ENCODE assay signal across 1 cellular context in genomic region chr1:248873993-248874671, GRCh38.
TF ChIP-seq lines count a peak whose summit lies in the region.

No MANE protein-coding gene starts in this region.

TF ChIP-seq in K562, 482 proteins besides CTCF, POLR2A, EP300 and RAD21 (continued from another document and continues in another):
- no peak for TF ChIP-seq RNF219 (CRISPR knock-in tag; IDR thresholded peaks at IDR 0.05)
- peak; percentile 47; the same call in 1 of the 2 replicates for TF ChIP-seq KAT7 (CRISPR knock-in tag; IDR thresholded peaks at IDR 0.05; ENCODE audit: borderline replicate concordance)
- TF ChIP-seq NCOA6 (IDR thresholded peaks at IDR 0.05): no peak
- TF ChIP-seq PPARD (CRISPR knock-in tag; IDR thresholded peaks at IDR 0.05): no peak
- 0 out of 2 replicates have a peak, but pooled peaks have one; percentile 34 for TF ChIP-seq MEF2D (tag; conservative IDR thresholded peaks at IDR 0.05; ENCODE audit: low read depth)
- TF ChIP-seq ZNF23 (CRISPR knock-in tag; IDR thresholded peaks at IDR 0.05): no peak
- TF ChIP-seq RNF2 (IDR thresholded peaks at IDR 0.05): peak; percentile 66; the same call in 1 of the 2 replicates
- TF ChIP-seq PTBP1 (IDR thresholded peaks at IDR 0.05; ENCODE audit: low read depth, low read length): no peak
- peak; percentile 75 for TF ChIP-seq ZNF764 (CRISPR knock-in tag; IDR thresholded peaks at IDR 0.05; ENCODE audit: low read depth)
- TF ChIP-seq AFF1 (IDR thresholded peaks at IDR 0.05; ENCODE audit: low read depth in 1 of 2, partially characterized antibody in 2 of 2): peak in 1 of 2 experiments; percentile 70
- TF ChIP-seq NR1H2 (CRISPR knock-in tag; IDR thresholded peaks at IDR 0.05): no peak
- no peak; the same call in 1 of the 2 replicates for TF ChIP-seq ZNF589 (CRISPR knock-in tag; IDR thresholded peaks at IDR 0.05; ENCODE audit: low read depth)
- TF ChIP-seq ZBTB40 (IDR thresholded peaks at IDR 0.05): peak; percentile 88
- TF ChIP-seq ZBTB40 (CRISPR knock-in tag; IDR thresholded peaks at IDR 0.05): no peak
- 0 out of 2 replicates have a peak, but pooled peaks have one; percentile 2 for TF ChIP-seq SP1 (CRISPR knock-in tag; IDR thresholded peaks at IDR 0.05)
- no peak for TF ChIP-seq ZNF140 (CRISPR knock-in tag; IDR thresholded peaks at IDR 0.05)
- TF ChIP-seq ZNF644 (tag; IDR thresholded peaks at IDR 0.05; ENCODE audit: low read depth): no peak
- TF ChIP-seq ZNF175 (CRISPR knock-in tag; IDR thresholded peaks at IDR 0.05; ENCODE audit: low read depth): peak; percentile 65
- TF ChIP-seq FOXK2 (conservative IDR thresholded peaks at IDR 0.05 in 1 of 2, IDR thresholded peaks at IDR 0.05 in 1 of 2; ENCODE audit: low read depth in 2 of 2): peak; percentile 47 to 86
- no peak for TF ChIP-seq TOE1 (IDR thresholded peaks at IDR 0.05; ENCODE audit: borderline replicate concordance)
- peak; percentile 81; the same call in 1 of the 2 replicates for TF ChIP-seq TOE1 (CRISPR knock-in tag; IDR thresholded peaks at IDR 0.05; ENCODE audit: borderline replicate concordance, low read depth)
- TF ChIP-seq ZNF445 (CRISPR knock-in tag; IDR thresholded peaks at IDR 0.05; ENCODE audit: low read depth): 0 out of 2 replicates have a peak, but pooled peaks have one; percentile 24
- TF ChIP-seq ZBTB1 (CRISPR knock-in tag; IDR thresholded peaks at IDR 0.05; ENCODE audit: borderline replicate concordance, low read depth): no peak
- TF ChIP-seq VEZF1 (CRISPR knock-in tag; IDR thresholded peaks at IDR 0.05): peak; percentile 34; the same call in 1 of the 2 replicates
- TF ChIP-seq CTBP1 (IDR thresholded peaks at IDR 0.05; ENCODE audit: borderline replicate concordance): peak; percentile 8
- peak in 1 of 2 experiments; percentile 67; a peak in 1 of 4 replicates for TF ChIP-seq HDAC1 (IDR thresholded peaks at IDR 0.05)
- 0 out of 2 replicates have a peak, but pooled peaks have one; percentile 32 for TF ChIP-seq JUN (IDR thresholded peaks at IDR 0.05; ENCODE audit: borderline replicate concordance, low read depth, low read length)
- no peak for TF ChIP-seq JUN (CRISPR knock-in tag; IDR thresholded peaks at IDR 0.05; ENCODE audit: borderline replicate concordance)
- TF ChIP-seq TEAD1 (CRISPR knock-in tag; IDR thresholded peaks at IDR 0.05): 0 out of 4 replicates have a peak, but pooled peaks of 1 of the 2 experiments have one; percentile 7
- no peak for TF ChIP-seq ZBTB26 (CRISPR knock-in tag; IDR thresholded peaks at IDR 0.05)
- TF ChIP-seq CREM (IDR thresholded peaks at IDR 0.05; ENCODE audit: low read depth): peak; percentile 94
- no peak for TF ChIP-seq ZNF398 (CRISPR knock-in tag; IDR thresholded peaks at IDR 0.05)
- no peak; the same call in 1 of the 2 replicates for TF ChIP-seq CXXC5 (CRISPR knock-in tag; IDR thresholded peaks at IDR 0.05)
- TF ChIP-seq ELF4 (CRISPR knock-in tag; IDR thresholded peaks at IDR 0.05): no peak
- TF ChIP-seq ASH1L (IDR thresholded peaks at IDR 0.05; ENCODE audit: borderline replicate concordance, low read depth, partially characterized antibody): no peak
- TF ChIP-seq ETV5 (CRISPR knock-in tag; IDR thresholded peaks at IDR 0.05; ENCODE audit: low read depth): no peak
- TF ChIP-seq UBTF (IDR thresholded peaks at IDR 0.05; ENCODE audit: borderline replicate concordance in 1 of 2, low read depth in 2 of 2, low read length in 2 of 2): no peak
